ENCODE assay signal across 13 cellular contexts in the genomic region with DNA sequence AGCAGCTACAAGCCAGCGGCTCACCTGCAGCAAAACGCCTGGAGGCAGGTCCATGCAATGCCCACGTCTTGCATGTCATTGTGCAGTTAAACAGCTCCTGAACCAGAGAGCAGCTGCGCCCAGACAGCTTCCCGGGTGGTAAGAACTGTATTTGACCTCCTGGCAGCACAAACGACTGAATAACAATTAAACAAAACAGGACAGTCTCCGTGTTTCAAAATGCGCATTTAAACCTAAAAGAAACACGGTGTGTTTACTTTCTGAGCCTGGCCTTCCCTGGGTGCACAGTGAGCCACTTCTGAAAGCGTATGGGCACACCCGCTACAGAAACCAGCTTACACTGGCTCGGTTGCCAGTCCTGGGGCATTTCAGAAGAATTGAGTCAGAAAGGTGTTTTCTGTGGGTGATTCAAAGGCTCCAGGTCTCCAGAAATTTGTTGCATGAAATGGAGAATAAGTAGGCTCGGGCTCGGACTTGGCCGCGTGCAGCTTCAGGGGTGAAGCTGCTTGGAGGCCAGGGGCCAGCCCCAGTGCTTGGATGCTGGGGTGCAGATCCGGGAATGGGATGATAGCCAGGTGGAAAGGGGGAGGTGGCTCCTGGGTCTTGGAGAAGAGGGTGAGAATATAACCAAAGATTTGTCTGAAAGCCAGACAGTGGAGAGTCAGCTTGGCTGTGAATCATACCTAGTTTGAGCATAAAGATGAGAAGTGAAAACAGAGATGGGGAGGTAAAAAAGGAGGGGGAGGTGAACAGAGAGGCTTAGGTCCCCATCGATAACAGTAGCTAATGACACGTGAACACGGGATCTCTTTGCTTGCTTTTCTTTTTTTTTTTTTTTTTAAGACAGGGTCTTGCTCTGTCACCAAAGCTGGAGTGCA. TPM values are rescaled to one million over a fixed set of nuclear protein-coding genes. Genes with fewer than 3 reads are reported as not detected.
DNase-seq lines count a peak whose midpoint lies in the region; ATAC-seq lines count a peak whose summit lies in the region.
"Had no signal": no experiment of that assay in that cellular context is flagged by ENCODE, and none has a peak within 500 bp of the region (broad histone marks: within the 10 kb centered on the region; RNA-seq: fewer than 3 reads in every experiment).

No MANE protein-coding gene starts in this region.

- no peak overlapping the region for H3K27ac Mint-ChIP-seq in activated CD4-positive, alpha-beta T cell treated with anti-CD3 and anti-CD28 coated beads, Interleukin-2, amount 10 ng/mL, durations not matched to agents 7 days and 5 days
- H3K27ac Mint-ChIP-seq in immature natural killer cell, result no peak overlapping the region
- H3K27ac Mint-ChIP-seq: memory B cell had no signal

- H3K27me3 Mint-ChIP-seq in activated CD4-positive, alpha-beta T cell treated with anti-CD3 and anti-CD28 coated beads, Interleukin-2, amount 10 ng/mL, durations not matched to agents 7 days and 5 days, result no peaks in the 10 kb centered on the region
- no peaks in the 10 kb centered on the region for H3K27me3 Mint-ChIP-seq in immature natural killer cell (ENCODE audit: low read depth in 3 of 3)

- no peak overlapping the region for H3K4me3 Mint-ChIP-seq in activated CD4-positive, alpha-beta T cell treated with anti-CD3 and anti-CD28 coated beads, Interleukin-2, amount 10 ng/mL, durations not matched to agents 7 days and 5 days
- H3K4me3 Mint-ChIP-seq in immature natural killer cell, result no peak overlapping the region
- H3K4me3 Mint-ChIP-seq: memory B cell had no signal

- peaks cover 6% of the 10 kb centered on the region for H3K9me3 Mint-ChIP-seq in activated CD4-positive, alpha-beta T cell treated with anti-CD3 and anti-CD28 coated beads, Interleukin-2, amount 10 ng/mL, durations not matched to agents 7 days and 5 days
- H3K9me3 Mint-ChIP-seq in immature natural killer cell, result no peaks in the 10 kb centered on the region

- peak; percentile 20 for DNase-seq in activated CD4-positive, alpha-beta T cell treated with anti-CD3 and anti-CD28 coated beads for 48 hours
- DNase-seq in activated CD4-positive, alpha-beta T cell treated with anti-CD3 and anti-CD28 coated beads, Interleukin-2, amount 10 ng/mL, durations not matched to agents 7 days and 5 days, result no peak
- DNase-seq in NCI-H510A (lab: John Stamatoyannopoulos, UW), result peak; percentile 74
- DNase-seq in epithelial cell of prostate (ENCODE audit: low read depth, low spot score), result peak; percentile 56
- DNase-seq in ureter (ENCODE audit: low spot score), result peak; percentile 55
- DNase-seq in immature natural killer cell, result no peak
- DNase-seq in SK-N-DZ (ENCODE audit: low spot score), result no peak
- DNase-seq: Caco-2, MG63, substantia nigra had no signal

- no peak for ATAC-seq in HG03439 (IDR thresholded peaks at IDR 0.05; ENCODE audit: unreplicated experiment)

- CTCF ChIA-PET in activated CD4-positive, alpha-beta T cell treated with anti-CD3 and anti-CD28 coated beads, Interleukin-2, amount 10 ng/mL, durations not matched to agents 7 days and 5 days (lab: Charles Lee), result no interaction called here

- H3K4me1 Mint-ChIP-seq in activated CD4-positive, alpha-beta T cell treated with anti-CD3 and anti-CD28 coated beads, Interleukin-2, amount 10 ng/mL, durations not matched to agents 7 days and 5 days, result no peaks in the 10 kb centered on the region
- H3K4me1 Mint-ChIP-seq in immature natural killer cell, result no peaks in the 10 kb centered on the region
- H3K4me1 Mint-ChIP-seq: memory B cell had no signal

- H3K27ac ChIP-seq in epithelial cell of prostate, result peak overlapping the region; percentile 77
- H3K27ac ChIP-seq: SK-N-MC had no signal

- no peaks in the 10 kb centered on the region for H3K36me3 Mint-ChIP-seq in activated CD4-positive, alpha-beta T cell treated with anti-CD3 and anti-CD28 coated beads, Interleukin-2, amount 10 ng/mL, durations not matched to agents 7 days and 5 days (ENCODE audit: low read depth)
- H3K36me3 Mint-ChIP-seq in immature natural killer cell, result no peaks in the 10 kb centered on the region
- H3K36me3 Mint-ChIP-seq: memory B cell had no signal

- POLR2A ChIA-PET in activated CD4-positive, alpha-beta T cell treated with anti-CD3 and anti-CD28 coated beads, Interleukin-2, amount 10 ng/mL, durations not matched to agents 7 days and 5 days (lab: Charles Lee), result no interaction called here

RNA-seq across cellular contexts. Expression of gene FZD10, which starts 24.9 kb away (rescaled TPM):
- total RNA-seq in activated CD4-positive, alpha-beta T cell treated with anti-CD3 and anti-CD28 coated beads, Interleukin-2, amount 10 ng/mL, durations not matched to agents 7 days and 5 days, result not detected
- total RNA-seq in ureter, result 5.9 TPM
- not detected for polyA plus RNA-seq in immature natural killer cell
- 0.24 TPM in 1 of 2 replicates, not detected in the other for polyA plus RNA-seq in SK-N-DZ (2014; cell fraction: cytosol; rRNA removed)
- polyA plus RNA-seq in SK-N-DZ (2014; cell fraction: nucleus; rRNA removed), result not detected in 2 replicates

Comparison
In these comparisons a context has a peak if more than half of its experiments do, and no peak if none do; other contexts are left out.
1. DNase-seq: peak in activated CD4-positive, alpha-beta T cell treated with anti-CD3 and anti-CD28 coated beads for 48 hours (single experiment), NCI-H510A (single experiment), epithelial cell of prostate (single experiment) and ureter (single experiment); none in activated CD4-positive, alpha-beta T cell treated with anti-CD3 and anti-CD28 coated beads, Interleukin-2, amount 10 ng/mL, durations not matched to agents 7 days and 5 days (single experiment), immature natural killer cell (0 of 3) and SK-N-DZ (single experiment).